Comparison of ENCODE assay signal across 8 cellular contexts in the genomic region with DNA sequence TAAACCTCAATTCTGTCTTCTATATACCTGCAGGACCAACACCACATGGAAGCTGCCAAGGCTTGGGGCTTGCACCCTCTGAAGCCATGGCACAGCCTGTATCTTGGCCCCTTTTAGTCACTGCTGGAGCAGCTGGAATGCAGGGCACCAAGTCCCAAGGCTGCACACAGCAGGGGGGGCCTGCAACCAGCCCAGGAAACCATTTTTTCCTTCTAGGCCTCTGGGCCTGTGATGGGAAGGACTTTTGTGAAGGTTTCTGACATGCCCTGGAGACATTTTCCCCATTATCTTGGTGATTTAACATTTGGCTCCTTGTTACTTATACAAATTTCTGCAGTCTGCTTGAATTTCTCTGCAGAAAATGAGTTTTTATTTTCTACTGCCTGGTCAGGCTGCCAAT.
"Had no signal": no experiment of that assay in that cellular context is flagged by ENCODE, and none has a peak within 500 bp of the region (broad histone marks: within the 10 kb centered on the region; RNA-seq: fewer than 3 reads in every experiment).

No MANE protein-coding gene starts in this region.

- FAIRE-seq: G401.6, GM12878, GM12891, GM12892, GM18507, GM19239 had no signal

- DNase-seq: GDM1, GF-D8 had no signal

- ATAC-seq: GM12878 had no signal

- H3K4me3 ChIP-seq: GM12878 had no signal
